ENCODE assay signal across 4 cellular contexts in the genomic region with DNA sequence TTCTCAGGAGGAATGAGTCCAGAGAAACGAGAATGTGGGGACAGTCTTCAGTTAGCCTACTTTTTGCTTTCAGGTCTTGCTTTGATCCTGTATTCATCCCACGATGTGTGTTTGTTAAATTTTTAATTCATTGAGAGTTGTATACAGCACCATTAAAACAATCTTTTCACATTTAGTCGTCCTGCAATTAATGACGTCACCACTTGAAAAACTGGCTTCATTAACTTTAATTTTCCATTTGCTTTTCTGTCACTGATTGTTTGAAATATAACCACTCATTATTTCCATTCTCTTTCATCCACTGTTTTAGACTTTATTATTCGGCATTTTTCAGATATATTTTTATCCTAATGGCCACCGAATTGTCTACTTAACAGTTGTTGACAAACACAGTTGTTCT.
A peak's percentile ranks its signal among the peaks of the same experiment; 100 is the strongest.
TF ChIP-seq lines count a peak whose summit lies in the region.

No MANE protein-coding gene starts in this region.

TF ChIP-seq in SK-N-SH treated with all-trans-retinoic acid at 6 μM for 48 hours, 23 proteins besides CTCF, POLR2A, EP300 and RAD21:
- TF ChIP-seq CREB5 (CRISPR knock-in tag; IDR thresholded peaks at IDR 0.05; ENCODE audit: low read depth): 0 out of 2 replicates have a peak, but pooled peaks have one; percentile 33
- no peak for TF ChIP-seq TOX (CRISPR knock-in tag; IDR thresholded peaks at IDR 0.05; ENCODE audit: borderline replicate concordance)
TF ChIP-seq in SK-N-SH treated with all-trans-retinoic acid at 6 μM for 48 hours: peak in this region for 1.

TF ChIP-seq in SK-N-SH, 30 proteins besides CTCF, POLR2A, EP300 and RAD21 (continued from another document):
- TF ChIP-seq MEF2A (IDR thresholded peaks at IDR 0.05; ENCODE audit: borderline replicate concordance, low read depth) (no peak), SIN3A (IDR thresholded peaks at IDR 0.05; ENCODE audit: borderline replicate concordance, low read depth, low read length) (no peak), JUND (IDR thresholded peaks at IDR 0.05) (no peak), FOXJ3 (CRISPR knock-in tag; IDR thresholded peaks at IDR 0.05) (no peak), RXRA (IDR thresholded peaks at IDR 0.05; ENCODE audit: borderline replicate concordance, low read depth) (no peak), GABPA (IDR thresholded peaks at IDR 0.05; ENCODE audit: low read depth) (no peak), RCOR1 (IDR thresholded peaks at IDR 0.05; ENCODE audit: low read length) (no peak), MXI1 (IDR thresholded peaks at IDR 0.05; ENCODE audit: low read depth, low read length) (no peak), POLR2AphosphoS5 (IDR thresholded peaks at IDR 0.05; ENCODE audit: low read depth, low read length) (no peak), SMC3 (IDR thresholded peaks at IDR 0.05; ENCODE audit: low read depth, low read length) (no peak)
- TF ChIP-seq, protein P1, sequence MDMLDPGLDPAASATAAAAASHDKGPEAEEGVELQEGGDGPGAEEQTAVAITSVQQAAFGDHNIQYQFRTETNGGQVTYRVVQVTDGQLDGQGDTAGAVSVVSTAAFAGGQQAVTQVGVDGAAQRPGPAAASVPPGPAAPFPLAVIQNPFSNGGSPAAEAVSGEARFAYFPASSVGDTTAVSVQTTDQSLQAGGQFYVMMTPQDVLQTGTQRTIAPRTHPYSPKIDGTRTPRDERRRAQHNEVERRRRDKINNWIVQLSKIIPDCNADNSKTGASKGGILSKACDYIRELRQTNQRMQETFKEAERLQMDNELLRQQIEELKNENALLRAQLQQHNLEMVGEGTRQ (IDR thresholded peaks at IDR 0.05; ENCODE audit: borderline replicate concordance, low read depth, low read length): no peak
- TF ChIP-seq, protein P2, sequence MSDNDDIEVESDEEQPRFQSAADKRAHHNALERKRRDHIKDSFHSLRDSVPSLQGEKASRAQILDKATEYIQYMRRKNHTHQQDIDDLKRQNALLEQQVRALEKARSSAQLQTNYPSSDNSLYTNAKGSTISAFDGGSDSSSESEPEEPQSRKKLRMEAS (IDR thresholded peaks at IDR 0.05; ENCODE audit: low read depth): no peak
- TF ChIP-seq, protein P3, sequence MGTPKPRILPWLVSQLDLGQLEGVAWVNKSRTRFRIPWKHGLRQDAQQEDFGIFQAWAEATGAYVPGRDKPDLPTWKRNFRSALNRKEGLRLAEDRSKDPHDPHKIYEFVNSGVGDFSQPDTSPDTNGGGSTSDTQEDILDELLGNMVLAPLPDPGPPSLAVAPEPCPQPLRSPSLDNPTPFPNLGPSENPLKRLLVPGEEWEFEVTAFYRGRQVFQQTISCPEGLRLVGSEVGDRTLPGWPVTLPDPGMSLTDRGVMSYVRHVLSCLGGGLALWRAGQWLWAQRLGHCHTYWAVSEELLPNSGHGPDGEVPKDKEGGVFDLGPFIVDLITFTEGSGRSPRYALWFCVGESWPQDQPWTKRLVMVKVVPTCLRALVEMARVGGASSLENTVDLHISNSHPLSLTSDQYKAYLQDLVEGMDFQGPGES (IDR thresholded peaks at IDR 0.05; ENCODE audit: low read depth, low read length): no peak

TF ChIP-seq in HEK293, 187 proteins besides CTCF, POLR2A, EP300 and RAD21:
- peak; percentile 9; the same call in 1 of the 2 replicates for TF ChIP-seq ATF2 (tag by site-specific recombination; IDR thresholded peaks at IDR 0.05; ENCODE audit: low read depth)
- no peak for TF ChIP-seq ZNF555 (tag by site-specific recombination; conservative IDR thresholded peaks at IDR 0.05)

TF ChIP-seq in K562, 482 proteins besides CTCF, POLR2A, EP300 and RAD21 (continued from another document):
- no peak for TF ChIP-seq XRCC4 (IDR thresholded peaks at IDR 0.05; ENCODE audit: extremely low read depth, insufficient read depth, insufficient read length)
- no peak for TF ChIP-seq JUND (IDR thresholded peaks at IDR 0.05; ENCODE audit: borderline replicate concordance, low read depth, low read length)
- TF ChIP-seq JUND (tag; IDR thresholded peaks at IDR 0.05; ENCODE audit: borderline replicate concordance, low read depth, low read length): peak; percentile 65; the same call in 1 of the 3 replicates
- TF ChIP-seq ZBTB7A (IDR thresholded peaks at IDR 0.05; ENCODE audit: borderline replicate concordance, control insufficient read depth, low read depth, low read length): no peak
- no peak for TF ChIP-seq ZNF77 (CRISPR knock-in tag; IDR thresholded peaks at IDR 0.05)
- TF ChIP-seq ATF1 (CRISPR knock-in tag; IDR thresholded peaks at IDR 0.05): no peak
- peak; percentile 40 for TF ChIP-seq ATF1 (tag; IDR thresholded peaks at IDR 0.05)
- no peak for TF ChIP-seq ZNF23 (CRISPR knock-in tag; IDR thresholded peaks at IDR 0.05)
- TF ChIP-seq BACH1 (tag; IDR thresholded peaks at IDR 0.05): no peak
- no peak for TF ChIP-seq ZBTB11 (CRISPR knock-in tag; IDR thresholded peaks at IDR 0.05)
- no peak for TF ChIP-seq BHLHE40 (IDR thresholded peaks at IDR 0.05; ENCODE audit: low read length)
- peak; percentile 59; the same call in 1 of the 2 replicates for TF ChIP-seq ATF7 (IDR thresholded peaks at IDR 0.05)
- TF ChIP-seq ATF3 (IDR thresholded peaks at IDR 0.05): peak; percentile 74
- TF ChIP-seq ATF3 (CRISPR knock-in tag; conservative IDR thresholded peaks at IDR 0.05): no peak
- TF ChIP-seq HDAC2 (IDR thresholded peaks at IDR 0.05): no peak
